36 cellular contexts compared by ENCODE assay signal in the genomic region with DNA sequence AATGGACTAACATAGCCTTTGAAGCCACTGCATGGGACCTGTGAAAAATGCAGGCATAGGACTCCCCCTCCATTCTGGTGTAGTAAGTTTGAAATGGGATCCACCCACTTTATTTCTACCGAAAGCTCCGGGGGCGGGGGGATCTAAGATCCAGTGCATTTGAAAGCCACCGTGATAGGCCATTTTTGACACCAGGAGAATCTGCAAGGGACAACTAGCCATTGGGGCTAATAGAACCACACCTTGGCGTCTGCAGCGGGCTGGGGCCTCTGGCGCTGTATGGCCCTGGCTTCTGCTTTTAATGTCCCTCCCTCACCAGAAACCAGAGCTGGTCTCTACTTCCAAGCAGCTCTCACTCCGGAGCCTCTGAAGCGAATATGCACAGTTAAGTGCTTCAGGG.
"Had no signal": no experiment of that assay in that cellular context is flagged by ENCODE, and none has a peak within 500 bp of the region (broad histone marks: within the 10 kb centered on the region; RNA-seq: fewer than 3 reads in every experiment).

No MANE protein-coding gene starts in this region.

- H3K4me1 Mint-ChIP-seq: activated B cell treated with CpG ODN at 0.5 μM for 24 hours; activated CD4-positive, alpha-beta memory T cell treated with anti-CD3 and anti-CD28 coated beads, Interleukin-2, amount 10 ng/mL, durations not matched to agents 7 days and 5 days; activated CD4-positive, alpha-beta T cell treated with anti-CD3 and anti-CD28 coated beads for 36 hours; activated CD4-positive, alpha-beta T cell treated with anti-CD3 and anti-CD28 coated beads, Interleukin-2, amount 10 ng/mL, durations not matched to agents 7 days and 5 days; activated CD8-positive, alpha-beta memory T cell treated with anti-CD3 and anti-CD28 coated beads, Interleukin-2, amount 10 ng/mL, durations not matched to agents 7 days and 5 days; activated naive CD4-positive, alpha-beta T cell treated with anti-CD3 and anti-CD28 coated beads, Interleukin-2, amount 10 ng/mL, durations not matched to agents 7 days and 5 days; activated naive CD4-positive, alpha-beta T cell treated with anti-CD3 and anti-CD28 coated beads, Interleukin-2, amount 50 U/mL, for 24 hours; activated naive CD8-positive, alpha-beta T cell treated with anti-CD3 and anti-CD28 coated beads, Interleukin-2, amount 10 ng/mL, durations not matched to agents 7 days and 5 days; activated naive CD8-positive, alpha-beta T cell treated with anti-CD3 and anti-CD28 coated beads, Interleukin-2, amount 50 U/mL, for 24 hours; brain; central memory CD8-positive, alpha-beta T cell; T-cell had no signal

- H3K36me3 ChIP-seq: ascending aorta, cardiac muscle cell had no signal

- H3K4me1 ChIP-seq: ascending aorta had no signal

- ATAC-seq: activated CD4-positive, alpha-beta T cell treated with anti-CD3 and anti-CD28 coated beads for 36 hours; activated CD8-positive, alpha-beta memory T cell treated with anti-CD3 and anti-CD28 coated beads, Interleukin-2, amount 10 ng/mL, durations not matched to agents 7 days and 5 days; activated CD8-positive, alpha-beta T cell treated with anti-CD3 and anti-CD28 coated beads, Interleukin-2, amount 10 ng/mL, durations not matched to agents 7 days and 5 days; activated naive CD8-positive, alpha-beta T cell treated with anti-CD3 and anti-CD28 coated beads, Interleukin-2, amount 50 U/mL, for 24 hours; T-cell had no signal

- H3K27me3 ChIP-seq: ascending aorta, cardiac muscle cell had no signal

- H3K9me3 Mint-ChIP-seq: activated CD4-positive, alpha-beta memory T cell treated with anti-CD3 and anti-CD28 coated beads, Interleukin-2, amount 10 ng/mL, durations not matched to agents 7 days and 5 days; activated CD4-positive, alpha-beta T cell treated with anti-CD3 and anti-CD28 coated beads, Interleukin-2, amount 10 ng/mL, durations not matched to agents 7 days and 5 days; activated naive CD4-positive, alpha-beta T cell treated with anti-CD3 and anti-CD28 coated beads, Interleukin-2, amount 10 ng/mL, durations not matched to agents 7 days and 5 days; activated naive CD8-positive, alpha-beta T cell treated with anti-CD3 and anti-CD28 coated beads, Interleukin-2, amount 10 ng/mL, durations not matched to agents 7 days and 5 days; activated T-helper 2 cell treated with anti-CD3 and anti-CD28 coated beads, Interferon-gamma antibody, Interleukin-2, Interleukin-4, amounts not matched to agents 10 μg/mL and 5 μg/mL and 100 μg/mL, durations not matched to agents 14 hours and 24 hours and 36 hours; T-helper 1 cell treated with Interleukin-12 subunit alpha and Interleukin-12 subunit beta and Interleukin-4 antibody, amounts not matched to agents 30 μg/mL and 1 μg/mL, for 36 hours; T-helper 2 cell treated with Interferon-gamma antibody and Interleukin-4, amounts not matched to agents 5 μg/mL and 100 μg/mL, for 36 hours had no signal

- H3K36me3 Mint-ChIP-seq: activated CD8-positive, alpha-beta memory T cell treated with anti-CD3 and anti-CD28 coated beads, Interleukin-2, amount 10 ng/mL, durations not matched to agents 7 days and 5 days; activated naive CD4-positive, alpha-beta T cell treated with anti-CD3 and anti-CD28 coated beads, Interleukin-2, amount 10 ng/mL, durations not matched to agents 7 days and 5 days; activated naive CD4-positive, alpha-beta T cell treated with anti-CD3 and anti-CD28 coated beads, Interleukin-2, amount 50 U/mL, for 24 hours; activated naive CD8-positive, alpha-beta T cell; activated naive CD8-positive, alpha-beta T cell treated with anti-CD3 and anti-CD28 coated beads, Interleukin-2, amount 10 ng/mL, durations not matched to agents 7 days and 5 days; brain; T-cell had no signal

- H3K27ac ChIP-seq: ascending aorta, cardiac muscle cell, VCaP had no signal

- H3K4me3 Mint-ChIP-seq: activated B cell treated with CpG ODN at 0.5 μM for 24 hours; activated CD4-positive, alpha-beta memory T cell treated with anti-CD3 and anti-CD28 coated beads, Interleukin-2, amount 10 ng/mL, durations not matched to agents 7 days and 5 days; activated CD4-positive, alpha-beta T cell treated with anti-CD3 and anti-CD28 coated beads for 36 hours; activated CD4-positive, alpha-beta T cell treated with anti-CD3 and anti-CD28 coated beads, Interleukin-2, amount 10 ng/mL, durations not matched to agents 7 days and 5 days; activated CD8-positive, alpha-beta memory T cell treated with anti-CD3 and anti-CD28 coated beads, Interleukin-2, amount 10 ng/mL, durations not matched to agents 7 days and 5 days; activated CD8-positive, alpha-beta T cell treated with anti-CD3 and anti-CD28 coated beads, Interleukin-2, amount 10 ng/mL, durations not matched to agents 7 days and 5 days; activated naive CD4-positive, alpha-beta T cell treated with anti-CD3 and anti-CD28 coated beads, Interleukin-2, amount 10 ng/mL, durations not matched to agents 7 days and 5 days; activated naive CD4-positive, alpha-beta T cell treated with anti-CD3 and anti-CD28 coated beads, Interleukin-2, amount 50 U/mL, for 24 hours; activated naive CD8-positive, alpha-beta T cell; activated naive CD8-positive, alpha-beta T cell treated with anti-CD3 and anti-CD28 coated beads, Interleukin-2, amount 10 ng/mL, durations not matched to agents 7 days and 5 days; activated naive CD8-positive, alpha-beta T cell treated with anti-CD3 and anti-CD28 coated beads, Interleukin-2, amount 50 U/mL, for 24 hours; activated T-cell treated with anti-CD3 and anti-CD28 coated beads, Interleukin-2, amount 50 U/mL, for 24 hours; brain; central memory CD8-positive, alpha-beta T cell; T-cell; T-helper 1 cell treated with Interleukin-12 subunit alpha and Interleukin-12 subunit beta and Interleukin-4 antibody, amounts not matched to agents 30 μg/mL and 1 μg/mL, for 36 hours; T-helper 2 cell treated with Interferon-gamma antibody and Interleukin-4, amounts not matched to agents 5 μg/mL and 100 μg/mL, for 36 hours had no signal

- H3K27me3 Mint-ChIP-seq: activated CD4-positive, alpha-beta memory T cell treated with anti-CD3 and anti-CD28 coated beads, Interleukin-2, amount 10 ng/mL, durations not matched to agents 7 days and 5 days; activated naive CD4-positive, alpha-beta T cell treated with anti-CD3 and anti-CD28 coated beads, Interleukin-2, amount 10 ng/mL, durations not matched to agents 7 days and 5 days; activated naive CD8-positive, alpha-beta T cell treated with anti-CD3 and anti-CD28 coated beads, Interleukin-2, amount 10 ng/mL, durations not matched to agents 7 days and 5 days had no signal

- DNase-seq: activated B cell treated with CpG ODN at 0.5 μM for 24 hours; activated CD4-positive, alpha-beta memory T cell treated with anti-CD3 and anti-CD28 coated beads, Interleukin-2, amount 10 ng/mL, durations not matched to agents 7 days and 5 days; activated CD4-positive, alpha-beta T cell treated with anti-CD3 and anti-CD28 coated beads for 1 hour; activated CD4-positive, alpha-beta T cell treated with anti-CD3 and anti-CD28 coated beads for 36 hours; activated CD4-positive, alpha-beta T cell treated with anti-CD3 and anti-CD28 coated beads for 48 hours; activated CD4-positive, alpha-beta T cell treated with anti-CD3 and anti-CD28 coated beads, Interleukin-2, amount 10 ng/mL, durations not matched to agents 7 days and 5 days; activated CD4-positive, alpha-beta T cell treated with anti-CD3 and anti-CD28 coated beads, Interleukin-2, amount 50 U/mL, for 48 hours; activated CD8-positive, alpha-beta memory T cell treated with anti-CD3 and anti-CD28 coated beads for 24 hours; activated CD8-positive, alpha-beta memory T cell treated with anti-CD3 and anti-CD28 coated beads, Interleukin-2, amount 10 ng/mL, durations not matched to agents 7 days and 5 days; activated CD8-positive, alpha-beta memory T cell treated with anti-CD3 and anti-CD28 coated beads, Interleukin-2, amount 50 U/mL, for 48 hours; activated CD8-positive, alpha-beta T cell treated with anti-CD3 and anti-CD28 coated beads, Interleukin-2, amount 10 ng/mL, durations not matched to agents 7 days and 5 days; activated effector memory CD4-positive, alpha-beta T cell treated with Interleukin-2 at 50 U/mL for 16 hours; activated gamma-delta T cell; activated naive CD4-positive, alpha-beta T cell treated with anti-CD3 and anti-CD28 coated beads, Interleukin-2, amount 10 ng/mL, durations not matched to agents 7 days and 5 days; activated naive CD4-positive, alpha-beta T cell treated with Interleukin-2 at 50 U/mL for 16 hours; activated naive CD8-positive, alpha-beta T cell treated with anti-CD3 and anti-CD28 coated beads, Interleukin-2, amount 10 ng/mL, durations not matched to agents 7 days and 5 days; activated naive CD8-positive, alpha-beta T cell treated with anti-CD3 and anti-CD28 coated beads, Interleukin-2, amount 50 U/mL, for 24 hours; activated T-cell treated with anti-CD3 and anti-CD28 coated beads, Interleukin-2, amount 50 U/mL, for 24 hours; activated T-cell treated with anti-CD3 and anti-CD28 coated beads, Interleukin-2, amount 50 U/mL, for 48 hours; amygdala; anterior cingulate cortex; caudate nucleus; cerebellar nuclear complex; T-cell; T-helper 2 cell; T-helper 9 cell had no signal

- H3K4me3 ChIP-seq: ascending aorta, cardiac muscle cell had no signal

- H3K27ac Mint-ChIP-seq: activated B cell treated with CpG ODN at 0.5 μM for 24 hours; activated CD4-positive, alpha-beta memory T cell treated with anti-CD3 and anti-CD28 coated beads, Interleukin-2, amount 10 ng/mL, durations not matched to agents 7 days and 5 days; activated CD4-positive, alpha-beta T cell treated with anti-CD3 and anti-CD28 coated beads for 36 hours; activated CD4-positive, alpha-beta T cell treated with anti-CD3 and anti-CD28 coated beads, Interleukin-2, amount 10 ng/mL, durations not matched to agents 7 days and 5 days; activated CD8-positive, alpha-beta memory T cell treated with anti-CD3 and anti-CD28 coated beads, Interleukin-2, amount 10 ng/mL, durations not matched to agents 7 days and 5 days; activated CD8-positive, alpha-beta T cell treated with anti-CD3 and anti-CD28 coated beads, Interleukin-2, amount 10 ng/mL, durations not matched to agents 7 days and 5 days; activated naive CD4-positive, alpha-beta T cell treated with anti-CD3 and anti-CD28 coated beads, Interleukin-2, amount 10 ng/mL, durations not matched to agents 7 days and 5 days; activated naive CD4-positive, alpha-beta T cell treated with anti-CD3 and anti-CD28 coated beads, Interleukin-2, amount 50 U/mL, for 24 hours; activated naive CD8-positive, alpha-beta T cell; activated naive CD8-positive, alpha-beta T cell treated with anti-CD3 and anti-CD28 coated beads, Interleukin-2, amount 10 ng/mL, durations not matched to agents 7 days and 5 days; activated naive CD8-positive, alpha-beta T cell treated with anti-CD3 and anti-CD28 coated beads, Interleukin-2, amount 50 U/mL, for 24 hours; activated T-cell treated with anti-CD3 and anti-CD28 coated beads, Interleukin-2, amount 50 U/mL, for 24 hours; activated T-helper 2 cell treated with anti-CD3 and anti-CD28 coated beads, Interferon-gamma antibody, Interleukin-2, Interleukin-4, amounts not matched to agents 10 μg/mL and 5 μg/mL and 100 μg/mL, durations not matched to agents 14 hours and 24 hours and 36 hours; brain; T-cell; T-helper 1 cell treated with Interleukin-12 subunit alpha and Interleukin-12 subunit beta and Interleukin-4 antibody, amounts not matched to agents 30 μg/mL and 1 μg/mL, for 36 hours; T-helper 2 cell treated with Interferon-gamma antibody and Interleukin-4, amounts not matched to agents 5 μg/mL and 100 μg/mL, for 36 hours had no signal
